8 cellular contexts compared by ENCODE assay signal in genomic region chr12:29552324-29552927, GRCh38. TPM values are rescaled to one million over a fixed set of nuclear protein-coding genes. Genes with fewer than 3 reads are reported as not detected.
DNase-seq lines count a peak whose midpoint lies in the region; ATAC-seq and TF ChIP-seq lines count a peak whose summit lies in the region.

No MANE protein-coding gene starts in this region.

- peak; percentile 58 for DNase-seq in NCI-H345 (lab: John Stamatoyannopoulos, UW)
- peak; percentile 86 for DNase-seq in activated CD4-positive, alpha-beta T cell treated with anti-CD3 and anti-CD28 coated beads, Interleukin-2, amount 10 ng/mL, durations not matched to agents 24 days and 14 days
- DNase-seq in ecto neural progenitor cell (ENCODE audit: low spot score) = peak; percentile 80
- DNase-seq in memory B cell (ENCODE audit: low spot score in 2 of 2) = peak; percentile 41 to 47
- DNase-seq in stimulated activated CD8-positive, alpha-beta memory T cell treated with anti-CD3 and anti-CD28 coated beads, Interleukin-4, amount 100 ng/mL, for 4 hours (ENCODE audit: low read depth in 2 of 2, low spot score in 1 of 2) = peak; percentile 12 to 34

- intact Hi-C loops in activated CD4-positive, alpha-beta T cell treated with anti-CD3 and anti-CD28 coated beads, Interleukin-2, amount 10 ng/mL, durations not matched to agents 24 days and 14 days (cut with micrococcal nuclease) = loop anchor here (1.0 kb wide), 2 partner anchors 1255 to 1292 kb away; no protein-coding TSS in a partner anchor

- H3K27ac ChIP-seq in 22Rv1 = no peak overlapping the region

- H3K9me3 Mint-ChIP-seq in activated CD4-positive, alpha-beta T cell treated with anti-CD3 and anti-CD28 coated beads, Interleukin-2, amount 10 ng/mL, durations not matched to agents 24 days and 14 days = no peaks in the 10 kb centered on the region
- no peaks in the 10 kb centered on the region for H3K9me3 Mint-ChIP-seq in memory B cell

- TF ChIP-seq CTCF in 22Rv1 (IDR thresholded peaks at IDR 0.05) = peak; percentile 99

- H3K27me3 Mint-ChIP-seq in activated CD4-positive, alpha-beta T cell treated with anti-CD3 and anti-CD28 coated beads, Interleukin-2, amount 10 ng/mL, durations not matched to agents 24 days and 14 days = peaks cover 5% of the 10 kb centered on the region
- peaks cover 2% of the 10 kb centered on the region for H3K27me3 Mint-ChIP-seq in memory B cell

- H3K4me1 Mint-ChIP-seq in activated CD4-positive, alpha-beta T cell treated with anti-CD3 and anti-CD28 coated beads, Interleukin-2, amount 10 ng/mL, durations not matched to agents 24 days and 14 days = no peaks in the 10 kb centered on the region
- H3K4me1 Mint-ChIP-seq in memory B cell = no peaks in the 10 kb centered on the region

- H3K27ac Mint-ChIP-seq in activated CD4-positive, alpha-beta T cell treated with anti-CD3 and anti-CD28 coated beads, Interleukin-2, amount 10 ng/mL, durations not matched to agents 24 days and 14 days = no peak overlapping the region
- H3K27ac Mint-ChIP-seq in memory B cell = no peak overlapping the region

- no peaks in the 10 kb centered on the region for H3K36me3 Mint-ChIP-seq in activated CD4-positive, alpha-beta T cell treated with anti-CD3 and anti-CD28 coated beads, Interleukin-2, amount 10 ng/mL, durations not matched to agents 24 days and 14 days (ENCODE audit: low read depth)
- no peaks in the 10 kb centered on the region for H3K36me3 Mint-ChIP-seq in memory B cell

- ATAC-seq in GM18499 (IDR thresholded peaks at IDR 0.05; ENCODE audit: insufficient read depth, unreplicated experiment) = peak; percentile 95
- ATAC-seq in HG02938 (IDR thresholded peaks at IDR 0.05; ENCODE audit: unreplicated experiment) = peak; percentile 85
- peak; percentile 66 for ATAC-seq in memory B cell (ENCODE audit: low read depth)

- no peak overlapping the region for H3K4me3 Mint-ChIP-seq in activated CD4-positive, alpha-beta T cell treated with anti-CD3 and anti-CD28 coated beads, Interleukin-2, amount 10 ng/mL, durations not matched to agents 24 days and 14 days
- no peak overlapping the region for H3K4me3 Mint-ChIP-seq in memory B cell

RNA-seq across cellular contexts. Expression of gene OVCH1, which starts 54.9 kb away (rescaled TPM):
- total RNA-seq in activated CD4-positive, alpha-beta T cell treated with anti-CD3 and anti-CD28 coated beads, Interleukin-2, amount 10 ng/mL, durations not matched to agents 24 days and 14 days = not detected in 2 replicates

Comparison
In these comparisons a context has a peak if more than half of its experiments do, and no peak if none do; other contexts are left out.
1. DNase-seq: peak in every context shown above with its lines; median percentile 86 in activated CD4-positive, alpha-beta T cell treated with anti-CD3 and anti-CD28 coated beads, Interleukin-2, amount 10 ng/mL, durations not matched to agents 24 days and 14 days; 80 in ecto neural progenitor cell; 58 in NCI-H345; 44 in memory B cell; 23 in stimulated activated CD8-positive, alpha-beta memory T cell treated with anti-CD3 and anti-CD28 coated beads, Interleukin-4, amount 100 ng/mL, for 4 hours.